9 cellular contexts compared by ENCODE assay signal in genomic region chr16:55508271-55508921, GRCh38. TPM values are rescaled to one million over a fixed set of nuclear protein-coding genes. Genes with fewer than 3 reads are reported as not detected.
A peak's percentile ranks its signal among the peaks of the same experiment; 100 is the strongest.
DNase-seq lines count a peak whose midpoint lies in the region; ATAC-seq, FAIRE-seq and TF ChIP-seq lines count a peak whose summit lies in the region.
"Had no signal": no experiment of that assay in that cellular context is flagged by ENCODE, and none has a peak within 500 bp of the region (broad histone marks: within the 10 kb centered on the region; RNA-seq: fewer than 3 reads in every experiment).

No MANE protein-coding gene starts in this region.

- FAIRE-seq in D721Med (lab: Jason Lieb, UNC) = no peak
- FAIRE-seq: GM18507 had no signal

- H3K27me3 ChIP-seq in RWPE2 (ENCODE audit: insufficient read depth, poor library complexity, severe bottlenecking) = no peaks in the 10 kb centered on the region

- DNase-seq in RWPE2 (ENCODE audit: low spot score) (no peak), fibroblast of villous mesenchyme (ENCODE audit: low read depth) (no peak), progenitor cell of endocrine pancreas (ENCODE audit: low spot score, unreplicated experiment) (no peak), NCI-H2081 (lab: John Stamatoyannopoulos, UW) (no peak), D721Med (ENCODE audit: insufficient read length, low spot score) (no peak), AG08395 (ENCODE audit: low spot score) (no peak)

- peak overlapping the region; percentile 76 for H3K4me3 Mint-ChIP-seq in progenitor cell of endocrine pancreas (ENCODE audit: low read depth)

- no peak overlapping the region for H3K27ac ChIP-seq in RWPE2 (ENCODE audit: poor library complexity, severe bottlenecking)

- H3K9ac ChIP-seq in ES-I3 (ENCODE audit: low read depth, low read length) = peak overlapping the region; percentile 34; the same call in 1 of the 2 replicates

- ATAC-seq in RWPE2 (ENCODE audit: low read depth) (no peak), GM18858 (IDR thresholded peaks at IDR 0.05; ENCODE audit: unreplicated experiment) (no peak)

- no peaks in the 10 kb centered on the region; the same call in none of the 2 replicates for H3K36me3 ChIP-seq in ES-I3 (ENCODE audit: insufficient read depth, low read length)
- peaks cover 12% of the 10 kb centered on the region; the same call in 1 of the 2 replicates for H3K36me3 ChIP-seq in RWPE2 (ENCODE audit: low read depth)

- 0 out of 2 replicates have a peak, but pooled peaks cover 5% of the 10 kb centered on the region for H3K4me1 ChIP-seq in ES-I3 (ENCODE audit: insufficient read depth, low read length)
- peaks cover 16% of the 10 kb centered on the region for H3K4me1 ChIP-seq in RWPE2 (ENCODE audit: insufficient read depth, poor library complexity, severe bottlenecking)

- peaks cover 13% of the 10 kb centered on the region for H3K4me1 Mint-ChIP-seq in progenitor cell of endocrine pancreas (ENCODE audit: low read depth)

- H3K27ac Mint-ChIP-seq in progenitor cell of endocrine pancreas = no peak overlapping the region

- H3K4me3 ChIP-seq in RWPE2 (ENCODE audit: severe bottlenecking) (peak overlapping the region; percentile 59), fibroblast of villous mesenchyme (ENCODE audit: low read depth, low read length) (peak overlapping the region; percentile 80)

- peaks cover 12% of the 10 kb centered on the region for H3K9me3 Mint-ChIP-seq in progenitor cell of endocrine pancreas (ENCODE audit: low read depth)

- H3K36me3 Mint-ChIP-seq in progenitor cell of endocrine pancreas (ENCODE audit: insufficient read depth) = peaks cover 9% of the 10 kb centered on the region

- H3K9me3 ChIP-seq in ES-I3 (ENCODE audit: control insufficient read depth, insufficient read depth, low read length) = peaks cover 6% of the 10 kb centered on the region; the same call in 1 of the 2 replicates
- H3K9me3 ChIP-seq in RWPE2 (ENCODE audit: severe bottlenecking) = peaks cover 5% of the 10 kb centered on the region

- TF ChIP-seq CTCF in RWPE2 (IDR thresholded peaks at IDR 0.05; ENCODE audit: poor library complexity, severe bottlenecking) (no peak), fibroblast of villous mesenchyme (IDR thresholded peaks at IDR 0.05; ENCODE audit: insufficient read depth, low read depth, low read length) (no peak), progenitor cell of endocrine pancreas (IDR thresholded peaks at IDR 0.05; ENCODE audit: unreplicated experiment) (no peak), D721Med (IDR thresholded peaks at IDR 0.05; ENCODE audit: insufficient read depth, missing control alignments) (no peak)

- H3K27me3 Mint-ChIP-seq in progenitor cell of endocrine pancreas = peaks cover 10% of the 10 kb centered on the region

RNA-seq across cellular contexts. Expression of gene LPCAT2, which starts 0.5 kb away (rescaled TPM):
- total RNA-seq in fibroblast of villous mesenchyme = 47.7 and 54.8 TPM in 2 replicates
- total RNA-seq in progenitor cell of endocrine pancreas = 3.2 and 5.1 TPM in 2 replicates

RNA-seq across cellular contexts. Expression of gene MMP2, which starts 29.4 kb away (rescaled TPM):
- total RNA-seq in fibroblast of villous mesenchyme = 448 and 634 TPM in 2 replicates
- total RNA-seq in progenitor cell of endocrine pancreas = 5.9 and 8.4 TPM in 2 replicates

RNA-seq across cellular contexts. Expression of gene CAPNS2, which starts 58.1 kb away (rescaled TPM):
- total RNA-seq in fibroblast of villous mesenchyme (1.3 and 2.6 TPM in 2 replicates), progenitor cell of endocrine pancreas (not detected in 2 replicates)

Comparison
In these comparisons a context has a peak if more than half of its experiments do, and no peak if none do; other contexts are left out.
1. RNA of gene MMP2, which starts 29.4 kb away (total RNA-seq): 448 to 634 TPM in fibroblast of villous mesenchyme; 5.9 to 8.4 TPM in progenitor cell of endocrine pancreas; every median in the first group is over 10 times any median in the second.